In the genomic region with DNA sequence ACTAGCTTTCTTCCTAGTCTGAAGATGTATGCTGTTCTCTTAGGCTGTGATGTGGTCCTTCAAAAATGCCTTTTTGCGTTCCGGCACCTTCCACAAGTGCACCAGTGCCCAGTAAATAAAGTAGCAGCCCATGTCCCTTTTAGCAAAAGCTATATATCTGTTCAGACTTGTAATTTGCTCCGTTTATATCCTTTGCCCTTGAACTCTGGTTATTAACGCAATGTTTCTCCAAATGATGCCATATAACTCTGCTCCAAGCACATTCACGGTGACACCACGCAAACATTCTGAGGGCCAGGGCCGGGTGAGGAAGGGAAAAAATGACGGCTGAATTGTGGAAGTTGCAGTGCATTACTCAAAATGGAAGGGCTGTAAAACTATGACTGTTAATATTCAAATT, we compare ENCODE assay signal across 15 cellular contexts.
"Had no signal": no experiment of that assay in that cellular context is flagged by ENCODE, and none has a peak within 500 bp of the region (broad histone marks: within the 10 kb centered on the region; RNA-seq: fewer than 3 reads in every experiment).

No MANE protein-coding gene starts in this region.

- H3K36me3 Mint-ChIP-seq: activated naive CD4-positive, alpha-beta T cell treated with anti-CD3 and anti-CD28 coated beads, Interleukin-2, amount 10 ng/mL, durations not matched to agents 7 days and 5 days; memory B cell; natural killer cell; stimulated activated effector memory CD8-positive, alpha-beta T cell treated with anti-CD3 and anti-CD28 coated beads, Interleukin-12 subunit alpha, Interleukin-12 subunit beta, amount 100 ng/mL, for 72 hours had no signal

- H3K4me1 ChIP-seq: body of pancreas, upper lobe of right lung had no signal

- H3K4me3 Mint-ChIP-seq: activated B cell treated with CpG ODN at 0.5 μM for 24 hours; activated CD4-positive, alpha-beta T cell treated with anti-CD3 and anti-CD28 coated beads, Interleukin-2, amount 10 ng/mL, durations not matched to agents 7 days and 5 days; activated naive CD4-positive, alpha-beta T cell treated with anti-CD3 and anti-CD28 coated beads, Interleukin-2, amount 10 ng/mL, durations not matched to agents 7 days and 5 days; central memory CD8-positive, alpha-beta T cell; memory B cell; natural killer cell; stimulated activated effector memory CD8-positive, alpha-beta T cell treated with anti-CD3 and anti-CD28 coated beads, Interleukin-12 subunit alpha, Interleukin-12 subunit beta, amount 100 ng/mL, for 72 hours; T-helper 1 cell treated with Interleukin-12 subunit alpha and Interleukin-12 subunit beta and Interleukin-4 antibody, amounts not matched to agents 30 μg/mL and 1 μg/mL, for 36 hours had no signal

- H3K4me3 ChIP-seq: body of pancreas, skin epidermis, upper lobe of right lung had no signal

- H3K4me1 Mint-ChIP-seq: activated B cell treated with CpG ODN at 0.5 μM for 24 hours; activated CD4-positive, alpha-beta T cell treated with anti-CD3 and anti-CD28 coated beads, Interleukin-2, amount 10 ng/mL, durations not matched to agents 7 days and 5 days; central memory CD8-positive, alpha-beta T cell; memory B cell; stimulated activated effector memory CD8-positive, alpha-beta T cell treated with anti-CD3 and anti-CD28 coated beads, Interleukin-12 subunit alpha, Interleukin-12 subunit beta, amount 100 ng/mL, for 72 hours had no signal

- H3K27ac Mint-ChIP-seq: activated B cell treated with CpG ODN at 0.5 μM for 24 hours; activated CD4-positive, alpha-beta T cell treated with anti-CD3 and anti-CD28 coated beads, Interleukin-2, amount 10 ng/mL, durations not matched to agents 7 days and 5 days; activated naive CD4-positive, alpha-beta T cell treated with anti-CD3 and anti-CD28 coated beads, Interleukin-2, amount 10 ng/mL, durations not matched to agents 7 days and 5 days; activated T-helper 2 cell treated with anti-CD3 and anti-CD28 coated beads, Interferon-gamma antibody, Interleukin-2, Interleukin-4, amounts not matched to agents 10 μg/mL and 5 μg/mL and 100 μg/mL, durations not matched to agents 14 hours and 24 hours and 36 hours; memory B cell; natural killer cell; stimulated activated effector memory CD8-positive, alpha-beta T cell treated with anti-CD3 and anti-CD28 coated beads, Interleukin-12 subunit alpha, Interleukin-12 subunit beta, amount 100 ng/mL, for 72 hours; T-helper 1 cell treated with Interleukin-12 subunit alpha and Interleukin-12 subunit beta and Interleukin-4 antibody, amounts not matched to agents 30 μg/mL and 1 μg/mL, for 36 hours had no signal

- FAIRE-seq: keratinocyte had no signal

- H3K36me3 ChIP-seq: upper lobe of right lung had no signal

- H3K27me3 Mint-ChIP-seq: activated B cell treated with CpG ODN at 0.5 μM for 24 hours, memory B cell had no signal

- ATAC-seq: body of pancreas; natural killer cell; stimulated activated effector memory CD8-positive, alpha-beta T cell treated with anti-CD3 and anti-CD28 coated beads, Interleukin-12 subunit alpha, Interleukin-12 subunit beta, amount 100 ng/mL, for 72 hours; upper lobe of right lung had no signal

- H3K9me3 Mint-ChIP-seq: activated CD4-positive, alpha-beta T cell treated with anti-CD3 and anti-CD28 coated beads, Interleukin-2, amount 10 ng/mL, durations not matched to agents 7 days and 5 days; activated naive CD4-positive, alpha-beta T cell treated with anti-CD3 and anti-CD28 coated beads, Interleukin-2, amount 10 ng/mL, durations not matched to agents 7 days and 5 days; activated T-helper 2 cell treated with anti-CD3 and anti-CD28 coated beads, Interferon-gamma antibody, Interleukin-2, Interleukin-4, amounts not matched to agents 10 μg/mL and 5 μg/mL and 100 μg/mL, durations not matched to agents 14 hours and 24 hours and 36 hours; central memory CD8-positive, alpha-beta T cell; natural killer cell; T-helper 1 cell treated with Interleukin-12 subunit alpha and Interleukin-12 subunit beta and Interleukin-4 antibody, amounts not matched to agents 30 μg/mL and 1 μg/mL, for 36 hours had no signal

- DNase-seq: activated B cell treated with CpG ODN at 0.5 μM for 24 hours; activated CD4-positive, alpha-beta T cell treated with anti-CD3 and anti-CD28 coated beads, Interleukin-2, amount 10 ng/mL, durations not matched to agents 7 days and 5 days; activated naive CD4-positive, alpha-beta T cell treated with anti-CD3 and anti-CD28 coated beads, Interleukin-2, amount 10 ng/mL, durations not matched to agents 7 days and 5 days; amniotic stem cell; body of pancreas; dorsolateral prefrontal cortex; natural killer cell; upper lobe of right lung had no signal

- H3K27ac ChIP-seq: body of pancreas, upper lobe of right lung had no signal

- H3K9me3 ChIP-seq: body of pancreas, upper lobe of right lung had no signal
